ENCODE assay signal across 27 cellular contexts in genomic region chr21:14736672-14737071, GRCh38.
DNase-seq lines count a peak whose midpoint lies in the region; ATAC-seq, FAIRE-seq and TF ChIP-seq lines count a peak whose summit lies in the region.
"Had no signal": no experiment of that assay in that cellular context is flagged by ENCODE, and none has a peak within 500 bp of the region (broad histone marks: within the 10 kb centered on the region; RNA-seq: fewer than 3 reads in every experiment).

No MANE protein-coding gene starts in this region.

- no peak for DNase-seq in activated T-cell treated with anti-CD3 and anti-CD28 coated beads, Interleukin-2, amount 50 U/mL, for 24 hours
- no peak for DNase-seq in activated T-cell treated with anti-CD3 and anti-CD28 coated beads, Interleukin-2, amount 50 U/mL, for 1 hour
- DNase-seq in GM12891 (ENCODE audit: insufficient read length, low spot score) (no peak), K562 (ENCODE audit: extremely low read depth in 1 of 4, low spot score in 3 of 4) (no peak), mucosa of descending colon (no peak)
- no peak for DNase-seq in T-helper 2 cell treated with Interferon-gamma antibody and Interleukin-4, amounts not matched to agents 5 μg/mL and 100 μg/mL, for 36 hours (ENCODE audit: low spot score)
- DNase-seq: ACHN; activated effector memory CD4-positive, alpha-beta T cell treated with Interleukin-2 at 50 U/mL for 16 hours; amniotic stem cell; CD8-positive, alpha-beta T cell; dorsolateral prefrontal cortex; heart right ventricle; kidney; NCI-H1105; NCI-H187; NCI-H2171; NCI-H510A; stomach; T-cell; uterus had no signal

- no peak for TF ChIP-seq EP300 in K562 (IDR thresholded peaks at IDR 0.05; ENCODE audit: low read length)

- intact Hi-C loops in K562 (cut with micrococcal nuclease), result loop anchor here (5.0 kb wide), 5 partner anchors 36 to 284 kb away; no protein-coding TSS in a partner anchor
- intact Hi-C loops in mucosa of descending colon (cut with DNase I, micrococcal nuclease), result no loop called here

- FAIRE-seq in GM12891 (lab: Jason Lieb, UNC), result peak; percentile 58
- peak; percentile 65 for FAIRE-seq in K562 (lab: Jason Lieb, UNC)
- FAIRE-seq: frontal cortex, H1, kidney, small intestine, TTC549 had no signal

- H3K27ac ChIP-seq in K562 (ENCODE audit: extremely low read depth, low read depth, low read length), result peak overlapping the region; percentile 64; the same call in 2 of the 3 replicates
- H3K27ac ChIP-seq: dorsolateral prefrontal cortex, heart right ventricle, stomach, uterus had no signal

- CTCF ChIA-PET in K562 (lab: Yijun Ruan, JAX; ENCODE audit: low intra/inter-chr PET ratio), result no interaction called here

- POLR2A ChIA-PET in K562 (lab: Yijun Ruan, JAX), result interaction anchor here (0.7 to 1.6 kb wide), 6 partner anchors 8 to 320 kb away, joined by 3 to 5 read pairs (median 4); no protein-coding TSS in a partner anchor

- H3K9me1 ChIP-seq in K562 (ENCODE audit: control insufficient read depth, insufficient read depth, low read length), result no peaks in the 10 kb centered on the region

- H3K36me3 Mint-ChIP-seq in activated T-cell treated with anti-CD3 and anti-CD28 coated beads, Interleukin-2, amount 50 U/mL, for 24 hours (ENCODE audit: low read depth), result no peaks in the 10 kb centered on the region
- peaks cover 18% of the 10 kb centered on the region for H3K36me3 Mint-ChIP-seq in T-helper 2 cell treated with Interferon-gamma antibody and Interleukin-4, amounts not matched to agents 5 μg/mL and 100 μg/mL, for 36 hours (ENCODE audit: low read depth)
- H3K36me3 Mint-ChIP-seq: brain; CD8-positive, alpha-beta T cell; T-cell had no signal

- TF ChIP-seq POLR2A in GM12891 (IDR thresholded peaks at IDR 0.05; ENCODE audit: low read depth, low read length) (no peak), K562 (conservative IDR thresholded peaks at IDR 0.05) (no peak)

- H3K4me2 ChIP-seq in K562 (ENCODE audit: insufficient read depth, low read length), result peak overlapping the region; percentile 7; the same call in 1 of the 2 replicates

- in situ Hi-C loops in K562 (cut with MboI), result no loop called here

- H2AFZ ChIP-seq in K562 (ENCODE audit: low read depth, low read length), result peak overlapping the region; percentile 74

- H3K4me1 ChIP-seq in K562 (replicated peaks in 1 of 2; ENCODE audit: control insufficient read depth in 2 of 2, insufficient read depth in 2 of 2, low read length in 2 of 2), result peaks cover 0 to 42% of the 10 kb centered on the region in 2 experiments; a peak in 3 of 5 replicates
- H3K4me1 ChIP-seq in mucosa of descending colon (ENCODE audit: low read depth), result no peaks in the 10 kb centered on the region
- H3K4me1 ChIP-seq: uterus had no signal

- H3K9ac ChIP-seq in K562 (ENCODE audit: insufficient read depth in 1 of 2, low read depth in 2 of 2, low read length in 2 of 2), result no peak overlapping the region; a peak in 1 of 4 replicates

- no peak overlapping the region for H3K4me3 ChIP-seq in K562
- no peak overlapping the region for H3K4me3 ChIP-seq in mucosa of descending colon
- H3K4me3 ChIP-seq: dorsolateral prefrontal cortex, heart right ventricle, stomach, uterus had no signal

- BruUV-seq in K562 (replicated peaks; lab: Mats Ljungman, UMichigan), result no TSS peak

- peak overlapping the region; percentile 40 for H3K27ac Mint-ChIP-seq in activated T-cell treated with anti-CD3 and anti-CD28 coated beads, Interleukin-2, amount 50 U/mL, for 24 hours
- peak overlapping the region; percentile 79 for H3K27ac Mint-ChIP-seq in T-helper 2 cell treated with Interferon-gamma antibody and Interleukin-4, amounts not matched to agents 5 μg/mL and 100 μg/mL, for 36 hours
- H3K27ac Mint-ChIP-seq: brain; CD8-positive, alpha-beta T cell had no signal

- peaks cover 21% of the 10 kb centered on the region; the same call in 1 of the 3 replicates for H3K36me3 ChIP-seq in K562 (ENCODE audit: control insufficient read depth, insufficient read depth, low read length)
- H3K36me3 ChIP-seq in mucosa of descending colon (ENCODE audit: low read depth), result no peaks in the 10 kb centered on the region
- H3K36me3 ChIP-seq: heart right ventricle, stomach, uterus had no signal

- peak; percentile 59 for ATAC-seq in K562
- no peak for ATAC-seq in mucosa of descending colon
- no peak for ATAC-seq in HG03432 (IDR thresholded peaks at IDR 0.05; ENCODE audit: unreplicated experiment)
- ATAC-seq: CD8-positive, alpha-beta T cell; heart right ventricle had no signal

- H4K20me1 ChIP-seq in K562 (replicated peaks; ENCODE audit: control insufficient read depth, insufficient read depth, low read length), result no peaks in the 10 kb centered on the region

- peaks cover 40% of the 10 kb centered on the region for H3K4me1 Mint-ChIP-seq in activated T-cell treated with anti-CD3 and anti-CD28 coated beads, Interleukin-2, amount 50 U/mL, for 24 hours (ENCODE audit: low read depth)
- peaks cover 48% of the 10 kb centered on the region for H3K4me1 Mint-ChIP-seq in T-helper 2 cell treated with Interferon-gamma antibody and Interleukin-4, amounts not matched to agents 5 μg/mL and 100 μg/mL, for 36 hours (ENCODE audit: low read depth)
- H3K4me1 Mint-ChIP-seq: brain had no signal

- TF ChIP-seq CTCF in K562 (IDR thresholded peaks at IDR 0.05 in 2 of 3, conservative IDR thresholded peaks at IDR 0.05 in 1 of 3; ENCODE audit: insufficient read depth in 2 of 3, low read depth in 1 of 3, low read length in 3 of 3), result no peak
- no peak for TF ChIP-seq CTCF in mucosa of descending colon (IDR thresholded peaks at IDR 0.05)

- H3K4me3 Mint-ChIP-seq in activated T-cell treated with anti-CD3 and anti-CD28 coated beads, Interleukin-2, amount 50 U/mL, for 24 hours, result no peak overlapping the region
- H3K4me3 Mint-ChIP-seq in T-helper 2 cell treated with Interferon-gamma antibody and Interleukin-4, amounts not matched to agents 5 μg/mL and 100 μg/mL, for 36 hours, result peak overlapping the region; percentile 42
- H3K4me3 Mint-ChIP-seq: B cell; brain; CD8-positive, alpha-beta T cell; T-cell had no signal

- WGBS in K562 (ENCODE audit: insufficient coverage, low coverage, missing lambda C conversion rate), result 16% methylated on average over 2 of the region's 2 CpGs

- H3K9me3 Mint-ChIP-seq in activated T-cell treated with anti-CD3 and anti-CD28 coated beads, Interleukin-2, amount 50 U/mL, for 24 hours, result no peaks in the 10 kb centered on the region
- peaks cover 20% of the 10 kb centered on the region for H3K9me3 Mint-ChIP-seq in T-helper 2 cell treated with Interferon-gamma antibody and Interleukin-4, amounts not matched to agents 5 μg/mL and 100 μg/mL, for 36 hours
- H3K9me3 Mint-ChIP-seq: CD8-positive, alpha-beta T cell; T-cell had no signal

- H3K9me3 ChIP-seq in K562 (replicated peaks; ENCODE audit: control insufficient read depth, insufficient read depth, low read depth, low read length) (peaks cover 2% of the 10 kb centered on the region; the same call in 1 of the 2 replicates), mucosa of descending colon (no peaks in the 10 kb centered on the region)
- H3K9me3 ChIP-seq: heart right ventricle, stomach, uterus had no signal

- H3K27me3 Mint-ChIP-seq in activated T-cell treated with anti-CD3 and anti-CD28 coated beads, Interleukin-2, amount 50 U/mL, for 24 hours, result no peaks in the 10 kb centered on the region
- peaks cover 3% of the 10 kb centered on the region for H3K27me3 Mint-ChIP-seq in T-helper 2 cell treated with Interferon-gamma antibody and Interleukin-4, amounts not matched to agents 5 μg/mL and 100 μg/mL, for 36 hours (ENCODE audit: low read depth)
- H3K27me3 Mint-ChIP-seq: B cell, T-cell had no signal

- TF ChIP-seq RAD21 in K562 (CRISPR knock-in tag; conservative IDR thresholded peaks at IDR 0.05 in 1 of 2, IDR thresholded peaks at IDR 0.05 in 1 of 2), result no peak

- H3K27me3 ChIP-seq in K562 (ENCODE audit: control insufficient read depth in 2 of 2, insufficient read depth in 2 of 2, low read length in 2 of 2), result no peaks in the 10 kb centered on the region
- H3K27me3 ChIP-seq: heart right ventricle, stomach, uterus had no signal

- H3K79me2 ChIP-seq in K562 (ENCODE audit: control insufficient read depth, insufficient read depth, low read length), result peaks cover 10% of the 10 kb centered on the region

TF ChIP-seq in GM12891, 5 proteins besides CTCF, POLR2A, EP300 and RAD21:
- no peak for TF ChIP-seq SPI1 (IDR thresholded peaks at IDR 0.05; ENCODE audit: low read depth, low read length)
- TF ChIP-seq PAX5 (IDR thresholded peaks at IDR 0.05; ENCODE audit: insufficient read depth, low read length, severe bottlenecking), result no peak
- TF ChIP-seq POU2F2 (IDR thresholded peaks at IDR 0.05; ENCODE audit: low read depth, low read length), result no peak

TF ChIP-seq in K562, 482 proteins besides CTCF, POLR2A, EP300 and RAD21 (continues in another document):
- TF ChIP-seq ZNF133 (CRISPR knock-in tag; IDR thresholded peaks at IDR 0.05) (no peak), NCOA6 (IDR thresholded peaks at IDR 0.05) (no peak), DEAF1 (CRISPR knock-in tag; IDR thresholded peaks at IDR 0.05) (no peak), ELF1 (tag; IDR thresholded peaks at IDR 0.05) (no peak), MEF2A (IDR thresholded peaks at IDR 0.05; ENCODE audit: control insufficient read depth, low read depth, low read length) (no peak), GABPB2 (CRISPR knock-in tag; conservative IDR thresholded peaks at IDR 0.05) (no peak), STAG1 (CRISPR knock-in tag; IDR thresholded peaks at IDR 0.05; ENCODE audit: borderline replicate concordance) (no peak), ATF3 (IDR thresholded peaks at IDR 0.05) (peak; percentile 88), ATF3 (CRISPR knock-in tag; conservative IDR thresholded peaks at IDR 0.05) (no peak), TRIM24 (IDR thresholded peaks at IDR 0.05) (no peak)
